ENCODE assay signal across 9 cellular contexts in genomic region chr14:73539017-73539416, GRCh38. TPM values are rescaled to one million over a fixed set of nuclear protein-coding genes. Genes with fewer than 3 reads are reported as not detected.
DNase-seq lines count a peak whose midpoint lies in the region; ATAC-seq and TF ChIP-seq lines count a peak whose summit lies in the region.
"Not testable (repeated sequence)": the region's sequence is repeated elsewhere in the genome, so short reads cannot be mapped to it uniquely, and the experiment has no call there.
"Had no signal": no experiment of that assay in that cellular context is flagged by ENCODE, and none has a peak within 500 bp of the region (broad histone marks: within the 10 kb centered on the region; RNA-seq: fewer than 3 reads in every experiment).

No MANE protein-coding gene starts in this region.

- not testable (repeated sequence) for H3K4me1 ChIP-seq in Caco-2

- H4K20me1 ChIP-seq in neural cell (ENCODE audit: insufficient read depth) = not testable (repeated sequence)

- not testable (repeated sequence) for TF ChIP-seq EP300 in neural cell (conservative IDR thresholded peaks at IDR 0.05; ENCODE audit: poor library complexity, severe bottlenecking)

- H3K27me3 Mint-ChIP-seq in Caco-2 (ENCODE audit: insufficient read depth, unreplicated experiment); glutamatergic neuron (ENCODE audit: unreplicated experiment): not testable (repeated sequence)

- not testable (repeated sequence) for H3K9ac ChIP-seq in neural cell (ENCODE audit: low read length)

- not testable (repeated sequence) for H3F3A ChIP-seq in neural cell (ENCODE audit: insufficient read depth, low read length, poor library complexity, severe bottlenecking)

- H3K4me1 Mint-ChIP-seq in Caco-2 (ENCODE audit: low read depth, unreplicated experiment); glutamatergic neuron (ENCODE audit: low read depth, unreplicated experiment): not testable (repeated sequence)

- H3K27ac ChIP-seq in VCaP; neural cell (ENCODE audit: low read length): not testable (repeated sequence)

- not testable (repeated sequence) for H3K27ac Mint-ChIP-seq in Caco-2 (ENCODE audit: unreplicated experiment); activated naive CD4-positive, alpha-beta T cell treated with anti-CD3 and anti-CD28 coated beads, Interleukin-2, amount 50 U/mL, for 72 hours; glutamatergic neuron (ENCODE audit: unreplicated experiment)

- not testable (repeated sequence) for H3K9me2 ChIP-seq in neural cell (ENCODE audit: insufficient read depth, low read length)

- DNase-seq in Caco-2 (peak; percentile 67 to 77), glutamatergic neuron (peak; percentile 74)
- not testable (repeated sequence) for DNase-seq in LNCaP clone FGC (ENCODE audit: low read depth)
- DNase-seq in activated naive CD4-positive, alpha-beta T cell treated with anti-CD3 and anti-CD28 coated beads, Interleukin-2, amount 50 U/mL, for 72 hours (ENCODE audit: low spot score in 2 of 2) = peak in 1 of 2 donors; percentile 67
- peak; percentile 9 to 20 for DNase-seq in stimulated activated CD8-positive, alpha-beta memory T cell treated with anti-CD3 and anti-CD28 coated beads, Interleukin-2, amount 100 ng/mL, for 1 hour (ENCODE audit: low read depth in 2 of 2)

- not testable (repeated sequence) for H3K36me3 ChIP-seq in Caco-2 (ENCODE audit: control insufficient read depth, insufficient read depth, low read length); neural cell (ENCODE audit: insufficient read depth, low read length)

- TF ChIP-seq RAD21 in neural cell (conservative IDR thresholded peaks at IDR 0.05) = not testable (repeated sequence)

- peak; percentile 70 for ATAC-seq in GM21786 (IDR thresholded peaks at IDR 0.05; ENCODE audit: unreplicated experiment)
- ATAC-seq in activated naive CD4-positive, alpha-beta T cell treated with anti-CD3 and anti-CD28 coated beads, Interleukin-2, amount 50 U/mL, for 72 hours = peak; percentile 96 to 98

- CTCF ChIA-PET in Caco-2 (lab: Charles Lee) = interaction anchor here (0.6 to 1.2 kb wide), 6 partner anchors 14 to 75 kb away, joined by 3 to 8 read pairs (median 5); partner anchors contain the start of gene ACOT2

- intact Hi-C loops in Caco-2 (cut with micrococcal nuclease; ENCODE audit: unreplicated experiment) = loop anchor here (2.0 to 5.0 kb wide), 2 partner anchors 47 to 94 kb away; partner anchors contain the start of gene RIOX1

- not testable (repeated sequence) for H3K79me2 ChIP-seq in neural cell (replicated peaks; ENCODE audit: insufficient read depth, low read length)

- peak; percentile 51 to 54 for TF ChIP-seq CTCF in Caco-2 (IDR thresholded peaks at IDR 0.05; ENCODE audit: insufficient read depth in 1 of 2, low read depth in 1 of 2, low read length in 1 of 2, severe bottlenecking in 1 of 2, unreplicated experiment in 1 of 2)
- TF ChIP-seq CTCF in LNCaP clone FGC (IDR thresholded peaks at IDR 0.05; ENCODE audit: control insufficient read depth, extremely low read depth, insufficient read depth) = peak; percentile 48
- peak; percentile 71 for TF ChIP-seq CTCF in VCaP (conservative IDR thresholded peaks at IDR 0.05)
- peak; percentile 63 for TF ChIP-seq CTCF in glutamatergic neuron (IDR thresholded peaks at IDR 0.05; ENCODE audit: partially characterized antibody, unreplicated experiment)
- peak; percentile 21 for TF ChIP-seq CTCF in neural cell (IDR thresholded peaks at IDR 0.05; ENCODE audit: poor library complexity, severe bottlenecking)

- H3K9me3 ChIP-seq in Caco-2; neural cell (ENCODE audit: low read length): not testable (repeated sequence)

- H3K27me3 ChIP-seq in Caco-2 (replicated peaks; ENCODE audit: control insufficient read depth, insufficient read depth, low read length) = not testable (repeated sequence)
- H3K27me3 ChIP-seq in neural cell (ENCODE audit: insufficient read depth, low read depth, low read length) = peaks cover 11% of the 10 kb centered on the region

- not testable (repeated sequence) for H3K4me3 Mint-ChIP-seq in Caco-2 (ENCODE audit: unreplicated experiment); glutamatergic neuron (ENCODE audit: unreplicated experiment)

- not testable (repeated sequence) for H3K9me3 Mint-ChIP-seq in Caco-2 (ENCODE audit: unreplicated experiment); activated naive CD4-positive, alpha-beta T cell treated with anti-CD3 and anti-CD28 coated beads, Interleukin-2, amount 50 U/mL, for 72 hours; glutamatergic neuron (ENCODE audit: unreplicated experiment)

- H3K4me2 ChIP-seq in neural cell (ENCODE audit: low read length) = not testable (repeated sequence)

- H3K4me3 ChIP-seq in Caco-2 (ENCODE audit: low read depth, low read length); LNCaP clone FGC (ENCODE audit: low read depth, low read length); neural cell (ENCODE audit: low read length): not testable (repeated sequence)

- not testable (repeated sequence) for H3K36me3 Mint-ChIP-seq in Caco-2 (ENCODE audit: insufficient read depth, unreplicated experiment); activated naive CD4-positive, alpha-beta T cell treated with anti-CD3 and anti-CD28 coated beads, Interleukin-2, amount 50 U/mL, for 72 hours; glutamatergic neuron (ENCODE audit: unreplicated experiment)

- BruUV-seq in Caco-2 (replicated peaks; lab: Mats Ljungman, UMichigan) = not testable (repeated sequence)

- POLR2A ChIA-PET in Caco-2 (lab: Charles Lee) = interaction anchor here (0.5 to 0.6 kb wide), 2 partner anchors 29 to 30 kb away, joined by 4 read pairs; partner anchors contain the start of gene ACOT2

- H2AFZ ChIP-seq in neural cell (ENCODE audit: low read depth, low read length) = not testable (repeated sequence)

RNA-seq across cellular contexts. Expression of gene ACOT1, which starts 2.1 kb away (rescaled TPM):
- 10.3 TPM in 2 replicates for total RNA-seq in Caco-2 (2022)
- 1 to 10 TPM in 1 of 2 donors, under 1 TPM in 1; 0.96 to 1.3 TPM for total RNA-seq in activated naive CD4-positive, alpha-beta T cell treated with anti-CD3 and anti-CD28 coated beads, Interleukin-2, amount 50 U/mL, for 72 hours
- total RNA-seq in glutamatergic neuron (ENCODE audit: unreplicated experiment) = 1.4 TPM
- 0.37 and 0.74 TPM in 2 replicates for polyA plus RNA-seq in neural cell
- 0.58 and 0.97 TPM in 2 replicates for polyA minus RNA-seq in neural cell

RNA-seq across cellular contexts. Expression of gene HEATR4, which starts 19.7 kb away (rescaled TPM):
- total RNA-seq in Caco-2 (2022) (0.14 and 0.29 TPM in 2 replicates), glutamatergic neuron (ENCODE audit: unreplicated experiment) (not detected)
- total RNA-seq in activated naive CD4-positive, alpha-beta T cell treated with anti-CD3 and anti-CD28 coated beads, Interleukin-2, amount 50 U/mL, for 72 hours = not detected
- not detected in 2 replicates for polyA plus RNA-seq in neural cell
- polyA minus RNA-seq in neural cell = 0.12 TPM in 1 of 2 replicates, not detected in the other
- polyA plus RNA-seq: SK-N-SH had no signal

RNA-seq across cellular contexts. Expression of gene ACOT2, which starts 30.0 kb away (rescaled TPM):
- 36.7 and 41.4 TPM in 2 replicates for total RNA-seq in Caco-2 (2022)
- 1 to 10 TPM; 5.3 to 7.9 TPM for total RNA-seq in activated naive CD4-positive, alpha-beta T cell treated with anti-CD3 and anti-CD28 coated beads, Interleukin-2, amount 50 U/mL, for 72 hours
- total RNA-seq in glutamatergic neuron (ENCODE audit: unreplicated experiment) = 7.6 TPM
- polyA plus RNA-seq in neural cell = 0.66 and 1.7 TPM in 2 replicates
- polyA minus RNA-seq in neural cell = 1.5 and 1.9 TPM in 2 replicates

RNA-seq across cellular contexts. Expression of gene RIOX1, which starts 48.3 kb away (rescaled TPM):
- total RNA-seq in Caco-2 (2022) = 16.1 and 16.5 TPM in 2 replicates
- 10 to 100 TPM in 1 of 2 donors, 1 to 10 TPM in 1; 7.9 to 10.7 TPM for total RNA-seq in activated naive CD4-positive, alpha-beta T cell treated with anti-CD3 and anti-CD28 coated beads, Interleukin-2, amount 50 U/mL, for 72 hours
- total RNA-seq in glutamatergic neuron (ENCODE audit: unreplicated experiment) = 13.6 TPM
- 13.8 and 22.0 TPM in 2 replicates for polyA plus RNA-seq in neural cell
- polyA minus RNA-seq in neural cell = 31.6 and 37.5 TPM in 2 replicates

RNA-seq across cellular contexts. Expression of gene ACOT4, which starts 52.7 kb away (rescaled TPM):
- 2.7 and 3.2 TPM in 2 replicates for total RNA-seq in Caco-2 (2022)
- total RNA-seq in activated naive CD4-positive, alpha-beta T cell treated with anti-CD3 and anti-CD28 coated beads, Interleukin-2, amount 50 U/mL, for 72 hours = 1 to 10 TPM; 1.4 to 3.1 TPM
- total RNA-seq in glutamatergic neuron (ENCODE audit: unreplicated experiment) = not detected
- 1.1 TPM in 1 of 2 replicates, not detected in the other for polyA plus RNA-seq in neural cell
- not detected in 2 replicates for polyA minus RNA-seq in neural cell

Comparison
In these comparisons a context has a peak if more than half of its experiments do, and no peak if none do; other contexts are left out.
1. CTCF ChIP-seq: peak in every context shown above with its lines; median percentile 71 in VCaP; 63 in glutamatergic neuron; 52 in Caco-2; 48 in LNCaP clone FGC; 21 in neural cell.